ENCODE assay signal across 1 cellular context in genomic region chr9:6412572-6413364, GRCh38.
TF ChIP-seq lines count a peak whose summit lies in the region.

Gene UHRF2 (plus strand): TSS chr9:6413199. CDS start chr9:6413491, 292 bp downstream.

TF ChIP-seq in HepG2, 621 proteins besides CTCF, POLR2A, EP300 and RAD21 (continued from another document):
- TF ChIP-seq, protein P1, sequence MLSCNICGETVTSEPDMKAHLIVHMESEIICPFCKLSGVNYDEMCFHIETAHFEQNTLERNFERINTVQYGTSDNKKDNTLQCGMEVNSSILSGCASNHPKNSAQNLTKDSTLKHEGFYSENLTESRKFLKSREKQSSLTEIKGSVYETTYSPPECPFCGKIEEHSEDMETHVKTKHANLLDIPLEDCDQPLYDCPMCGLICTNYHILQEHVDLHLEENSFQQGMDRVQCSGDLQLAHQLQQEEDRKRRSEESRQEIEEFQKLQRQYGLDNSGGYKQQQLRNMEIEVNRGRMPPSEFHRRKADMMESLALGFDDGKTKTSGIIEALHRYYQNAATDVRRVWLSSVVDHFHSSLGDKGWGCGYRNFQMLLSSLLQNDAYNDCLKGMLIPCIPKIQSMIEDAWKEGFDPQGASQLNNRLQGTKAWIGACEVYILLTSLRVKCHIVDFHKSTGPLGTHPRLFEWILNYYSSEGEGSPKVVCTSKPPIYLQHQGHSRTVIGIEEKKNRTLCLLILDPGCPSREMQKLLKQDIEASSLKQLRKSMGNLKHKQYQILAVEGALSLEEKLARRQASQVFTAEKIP (CRISPR knock-in tag; IDR thresholded peaks at IDR 0.05; ENCODE audit: borderline replicate concordance) = no peak
- TF ChIP-seq ATAD3A (CRISPR knock-in tag; IDR thresholded peaks at IDR 0.05) = no peak
- no peak for TF ChIP-seq EZH2 (conservative IDR thresholded peaks at IDR 0.05; ENCODE audit: low read depth, low read length)
- TF ChIP-seq, protein P2, sequence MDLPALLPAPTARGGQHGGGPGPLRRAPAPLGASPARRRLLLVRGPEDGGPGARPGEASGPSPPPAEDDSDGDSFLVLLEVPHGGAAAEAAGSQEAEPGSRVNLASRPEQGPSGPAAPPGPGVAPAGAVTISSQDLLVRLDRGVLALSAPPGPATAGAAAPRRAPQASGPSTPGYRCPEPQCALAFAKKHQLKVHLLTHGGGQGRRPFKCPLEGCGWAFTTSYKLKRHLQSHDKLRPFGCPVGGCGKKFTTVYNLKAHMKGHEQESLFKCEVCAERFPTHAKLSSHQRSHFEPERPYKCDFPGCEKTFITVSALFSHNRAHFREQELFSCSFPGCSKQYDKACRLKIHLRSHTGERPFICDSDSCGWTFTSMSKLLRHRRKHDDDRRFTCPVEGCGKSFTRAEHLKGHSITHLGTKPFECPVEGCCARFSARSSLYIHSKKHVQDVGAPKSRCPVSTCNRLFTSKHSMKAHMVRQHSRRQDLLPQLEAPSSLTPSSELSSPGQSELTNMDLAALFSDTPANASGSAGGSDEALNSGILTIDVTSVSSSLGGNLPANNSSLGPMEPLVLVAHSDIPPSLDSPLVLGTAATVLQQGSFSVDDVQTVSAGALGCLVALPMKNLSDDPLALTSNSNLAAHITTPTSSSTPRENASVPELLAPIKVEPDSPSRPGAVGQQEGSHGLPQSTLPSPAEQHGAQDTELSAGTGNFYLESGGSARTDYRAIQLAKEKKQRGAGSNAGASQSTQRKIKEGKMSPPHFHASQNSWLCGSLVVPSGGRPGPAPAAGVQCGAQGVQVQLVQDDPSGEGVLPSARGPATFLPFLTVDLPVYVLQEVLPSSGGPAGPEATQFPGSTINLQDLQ (CRISPR knock-in tag; IDR thresholded peaks at IDR 0.05) = no peak; the same call in 1 of the 2 replicates
- peak; percentile 69; the same call in 1 of the 2 replicates for TF ChIP-seq TFAP4 (IDR thresholded peaks at IDR 0.05; ENCODE audit: borderline replicate concordance, low read depth)
- TF ChIP-seq NFE2 (CRISPR knock-in tag; IDR thresholded peaks at IDR 0.05) = no peak
- TF ChIP-seq ZNF136 (CRISPR knock-in tag; IDR thresholded peaks at IDR 0.05; ENCODE audit: low read depth) = no peak
- TF ChIP-seq ZNF607 (CRISPR knock-in tag; IDR thresholded peaks at IDR 0.05; ENCODE audit: borderline replicate concordance) = 0 out of 2 replicates have a peak, but pooled peaks have one; percentile 47
- TF ChIP-seq ZNF570 (CRISPR knock-in tag; IDR thresholded peaks at IDR 0.05; ENCODE audit: borderline replicate concordance) = no peak
- TF ChIP-seq ZNF34 (CRISPR knock-in tag; IDR thresholded peaks at IDR 0.05; ENCODE audit: borderline replicate concordance) = no peak
- no peak for TF ChIP-seq ZNF260 (CRISPR knock-in tag; IDR thresholded peaks at IDR 0.05; ENCODE audit: borderline replicate concordance, low read depth)
- peak; percentile 89 for TF ChIP-seq YY1 (IDR thresholded peaks at IDR 0.05; ENCODE audit: insufficient read depth, insufficient replicate concordance, low read depth, low read length)
- TF ChIP-seq NCOA5 (CRISPR knock-in tag; IDR thresholded peaks at IDR 0.05) = no peak
- no peak for TF ChIP-seq TBP (CRISPR knock-in tag; IDR thresholded peaks at IDR 0.05)
- peak; percentile 72; the same call in 1 of the 2 replicates for TF ChIP-seq DMAP1 (CRISPR knock-in tag; IDR thresholded peaks at IDR 0.05)
- TF ChIP-seq ZNF644 (CRISPR knock-in tag; IDR thresholded peaks at IDR 0.05; ENCODE audit: low read depth) = no peak
- no peak for TF ChIP-seq SMAD1 (CRISPR knock-in tag; IDR thresholded peaks at IDR 0.05; ENCODE audit: borderline replicate concordance, low read depth)
- TF ChIP-seq, protein P3, sequence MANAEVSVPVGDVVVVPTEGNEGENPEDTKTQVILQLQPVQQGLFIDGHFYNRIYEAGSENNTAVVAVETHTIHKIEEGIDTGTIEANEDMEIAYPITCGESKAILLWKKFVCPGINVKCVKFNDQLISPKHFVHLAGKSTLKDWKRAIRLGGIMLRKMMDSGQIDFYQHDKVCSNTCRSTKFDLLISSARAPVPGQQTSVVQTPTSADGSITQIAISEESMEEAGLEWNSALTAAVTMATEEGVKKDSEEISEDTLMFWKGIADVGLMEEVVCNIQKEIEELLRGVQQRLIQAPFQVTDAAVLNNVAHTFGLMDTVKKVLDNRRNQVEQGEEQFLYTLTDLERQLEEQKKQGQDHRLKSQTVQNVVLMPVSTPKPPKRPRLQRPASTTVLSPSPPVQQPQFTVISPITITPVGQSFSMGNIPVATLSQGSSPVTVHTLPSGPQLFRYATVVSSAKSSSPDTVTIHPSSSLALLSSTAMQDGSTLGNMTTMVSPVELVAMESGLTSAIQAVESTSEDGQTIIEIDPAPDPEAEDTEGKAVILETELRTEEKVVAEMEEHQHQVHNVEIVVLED (CRISPR knock-in tag; IDR thresholded peaks at IDR 0.05; ENCODE audit: borderline replicate concordance) = peak; percentile 52; the same call in 1 of the 2 replicates
- no peak for TF ChIP-seq ZNF790 (CRISPR knock-in tag; IDR thresholded peaks at IDR 0.05; ENCODE audit: borderline replicate concordance)
- TF ChIP-seq PAF1 (CRISPR knock-in tag; IDR thresholded peaks at IDR 0.05) = no peak
- no peak for TF ChIP-seq SCMH1 (CRISPR knock-in tag; IDR thresholded peaks at IDR 0.05; ENCODE audit: borderline replicate concordance)
TF ChIP-seq in HepG2: peak in this region for 183.
